In genomic region chr3:158097571-158098553, GRCh38 we compare ENCODE assay signal across 1 cellular context.
A peak's percentile ranks its signal among the peaks of the same experiment; 100 is the strongest.
TF ChIP-seq lines count a peak whose summit lies in the region.

No MANE protein-coding gene starts in this region.

TF ChIP-seq in HepG2, 621 proteins besides CTCF, POLR2A, EP300 and RAD21 (continued from another document and continues in another):
- TF ChIP-seq BCL3 (CRISPR knock-in tag; IDR thresholded peaks at IDR 0.05) (peak; percentile 98; the same call in 1 of the 2 replicates), CBX1 (IDR thresholded peaks at IDR 0.05; ENCODE audit: low read depth) (peak; percentile 63), AFF4 (CRISPR knock-in tag; IDR thresholded peaks at IDR 0.05) (no peak), ZNF768 (CRISPR knock-in tag; IDR thresholded peaks at IDR 0.05) (0 out of 2 replicates have a peak, but pooled peaks have one; percentile 67), NR1H2 (CRISPR knock-in tag; IDR thresholded peaks at IDR 0.05; ENCODE audit: borderline replicate concordance, low read depth) (peak; percentile 92; the same call in 1 of the 2 replicates), ZNF281 (CRISPR knock-in tag; IDR thresholded peaks at IDR 0.05; ENCODE audit: borderline replicate concordance) (peak; percentile 58; the same call in 1 of the 2 replicates), ZFX (CRISPR knock-in tag; IDR thresholded peaks at IDR 0.05; ENCODE audit: low read depth) (peak; percentile 88), ZNF678 (CRISPR knock-in tag; IDR thresholded peaks at IDR 0.05) (no peak), ISX (CRISPR knock-in tag; conservative IDR thresholded peaks at IDR 0.05) (peak; percentile 94), ZNF777 (CRISPR knock-in tag; IDR thresholded peaks at IDR 0.05) (peak; percentile 72), EED (CRISPR knock-in tag; IDR thresholded peaks at IDR 0.05) (peak; percentile 97), THAP8 (CRISPR knock-in tag; IDR thresholded peaks at IDR 0.05; ENCODE audit: borderline replicate concordance) (peak; percentile 99), ZNF333 (CRISPR knock-in tag; IDR thresholded peaks at IDR 0.05; ENCODE audit: borderline replicate concordance) (0 out of 2 replicates have a peak, but pooled peaks have one; percentile 24), ZNF629 (CRISPR knock-in tag; conservative IDR thresholded peaks at IDR 0.05) (no peak; the same call in 1 of the 2 replicates), ZNF710 (CRISPR knock-in tag; IDR thresholded peaks at IDR 0.05; ENCODE audit: borderline replicate concordance) (0 out of 2 replicates have a peak, but pooled peaks have one; percentile 62), ZNF382 (CRISPR knock-in tag; IDR thresholded peaks at IDR 0.05; ENCODE audit: borderline replicate concordance) (no peak), CREB1 (IDR thresholded peaks at IDR 0.05) (peak; percentile 36; the same call in 1 of the 2 replicates), CREB1 (CRISPR knock-in tag; IDR thresholded peaks at IDR 0.05) (no peak), PREB (CRISPR knock-in tag; IDR thresholded peaks at IDR 0.05) (peak; percentile 77; the same call in 1 of the 2 replicates), ETV5 (CRISPR knock-in tag; IDR thresholded peaks at IDR 0.05; ENCODE audit: borderline replicate concordance) (peak; percentile 62), ZBTB46 (CRISPR knock-in tag; IDR thresholded peaks at IDR 0.05; ENCODE audit: borderline replicate concordance) (no peak), ZNF44 (CRISPR knock-in tag; IDR thresholded peaks at IDR 0.05) (peak; percentile 94), ZNF704 (CRISPR knock-in tag; IDR thresholded peaks at IDR 0.05; ENCODE audit: borderline replicate concordance) (peak; percentile 97), EHMT2 (IDR thresholded peaks at IDR 0.05; ENCODE audit: borderline replicate concordance, low read depth, low read length) (peak; percentile 86; the same call in 1 of the 2 replicates), ONECUT2 (CRISPR knock-in tag; IDR thresholded peaks at IDR 0.05) (peak; percentile 45; the same call in 1 of the 2 replicates), RORA (CRISPR knock-in tag; IDR thresholded peaks at IDR 0.05) (no peak), SNAPC4 (CRISPR knock-in tag; IDR thresholded peaks at IDR 0.05) (peak; percentile 85), HMG20A (CRISPR knock-in tag; IDR thresholded peaks at IDR 0.05; ENCODE audit: borderline replicate concordance) (no peak), BRCA1 (CRISPR knock-in tag; IDR thresholded peaks at IDR 0.05) (peak; percentile 97), TEAD2 (CRISPR knock-in tag; IDR thresholded peaks at IDR 0.05) (peak; percentile 84), ZNF7 (CRISPR knock-in tag; IDR thresholded peaks at IDR 0.05) (peak; percentile 27; the same call in 1 of the 2 replicates), ZNF597 (CRISPR knock-in tag; IDR thresholded peaks at IDR 0.05) (no peak), GPN1 (CRISPR knock-in tag; IDR thresholded peaks at IDR 0.05; ENCODE audit: borderline replicate concordance) (peak; percentile 83; the same call in 1 of the 2 replicates), TFAP4 (IDR thresholded peaks at IDR 0.05; ENCODE audit: borderline replicate concordance, low read depth) (peak; percentile 31; the same call in 1 of the 2 replicates)
